ENCODE assay signal across 1 cellular context in the genomic region with DNA sequence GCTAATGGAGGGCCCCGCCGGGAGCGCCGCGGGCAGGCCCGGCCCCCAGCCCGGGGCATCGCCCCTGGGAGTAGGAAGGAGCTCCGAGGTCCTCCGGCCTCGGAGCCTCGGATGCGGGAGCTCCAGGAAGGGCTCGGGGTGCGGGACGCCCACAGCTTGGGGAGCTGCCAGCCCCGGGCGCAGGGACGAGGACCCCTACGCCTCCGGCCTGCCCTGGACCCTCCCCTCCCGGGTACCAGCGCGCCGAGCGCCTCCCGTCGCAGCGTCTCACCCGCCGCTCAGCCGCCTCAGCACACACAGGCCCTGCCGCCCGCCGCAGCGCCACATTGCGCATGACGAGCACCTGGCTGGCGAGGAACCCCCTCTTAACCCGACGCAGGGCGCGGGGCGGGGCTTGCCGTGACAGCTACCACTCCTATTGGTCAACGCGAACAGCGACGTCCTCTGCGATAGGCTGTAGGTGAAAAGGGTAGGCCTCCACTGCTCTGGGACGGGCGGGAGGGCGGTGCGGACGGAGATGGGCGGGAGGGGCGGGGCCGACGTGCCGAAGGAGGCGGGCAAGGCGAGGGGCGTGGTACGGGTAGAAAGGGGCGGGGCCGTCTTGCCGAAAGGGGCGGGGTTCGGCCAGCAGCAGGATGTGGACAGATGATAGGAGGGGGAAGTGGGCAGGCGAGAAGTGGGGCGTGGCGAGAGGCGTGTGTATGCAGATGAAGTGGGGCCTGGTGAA.
A peak's percentile ranks its signal among the peaks of the same experiment; 100 is the strongest.
TF ChIP-seq lines count a peak whose summit lies in the region.

A gene with protein sequence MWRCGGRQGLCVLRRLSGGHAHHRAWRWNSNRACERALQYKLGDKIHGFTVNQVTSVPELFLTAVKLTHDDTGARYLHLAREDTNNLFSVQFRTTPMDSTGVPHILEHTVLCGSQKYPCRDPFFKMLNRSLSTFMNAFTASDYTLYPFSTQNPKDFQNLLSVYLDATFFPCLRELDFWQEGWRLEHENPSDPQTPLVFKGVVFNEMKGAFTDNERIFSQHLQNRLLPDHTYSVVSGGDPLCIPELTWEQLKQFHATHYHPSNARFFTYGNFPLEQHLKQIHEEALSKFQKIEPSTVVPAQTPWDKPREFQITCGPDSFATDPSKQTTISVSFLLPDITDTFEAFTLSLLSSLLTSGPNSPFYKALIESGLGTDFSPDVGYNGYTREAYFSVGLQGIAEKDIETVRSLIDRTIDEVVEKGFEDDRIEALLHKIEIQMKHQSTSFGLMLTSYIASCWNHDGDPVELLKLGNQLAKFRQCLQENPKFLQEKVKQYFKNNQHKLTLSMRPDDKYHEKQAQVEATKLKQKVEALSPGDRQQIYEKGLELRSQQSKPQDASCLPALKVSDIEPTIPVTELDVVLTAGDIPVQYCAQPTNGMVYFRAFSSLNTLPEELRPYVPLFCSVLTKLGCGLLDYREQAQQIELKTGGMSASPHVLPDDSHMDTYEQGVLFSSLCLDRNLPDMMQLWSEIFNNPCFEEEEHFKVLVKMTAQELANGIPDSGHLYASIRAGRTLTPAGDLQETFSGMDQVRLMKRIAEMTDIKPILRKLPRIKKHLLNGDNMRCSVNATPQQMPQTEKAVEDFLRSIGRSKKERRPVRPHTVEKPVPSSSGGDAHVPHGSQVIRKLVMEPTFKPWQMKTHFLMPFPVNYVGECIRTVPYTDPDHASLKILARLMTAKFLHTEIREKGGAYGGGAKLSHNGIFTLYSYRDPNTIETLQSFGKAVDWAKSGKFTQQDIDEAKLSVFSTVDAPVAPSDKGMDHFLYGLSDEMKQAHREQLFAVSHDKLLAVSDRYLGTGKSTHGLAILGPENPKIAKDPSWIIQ (minus strand): TSS at position 337 of the 727 bp plus-strand sequence. CDS start 10 bp downstream, at position 327.

TF ChIP-seq in K562, 482 proteins besides CTCF, POLR2A, EP300 and RAD21 (continued from another document and continues in another):
- TF ChIP-seq, protein P1, sequence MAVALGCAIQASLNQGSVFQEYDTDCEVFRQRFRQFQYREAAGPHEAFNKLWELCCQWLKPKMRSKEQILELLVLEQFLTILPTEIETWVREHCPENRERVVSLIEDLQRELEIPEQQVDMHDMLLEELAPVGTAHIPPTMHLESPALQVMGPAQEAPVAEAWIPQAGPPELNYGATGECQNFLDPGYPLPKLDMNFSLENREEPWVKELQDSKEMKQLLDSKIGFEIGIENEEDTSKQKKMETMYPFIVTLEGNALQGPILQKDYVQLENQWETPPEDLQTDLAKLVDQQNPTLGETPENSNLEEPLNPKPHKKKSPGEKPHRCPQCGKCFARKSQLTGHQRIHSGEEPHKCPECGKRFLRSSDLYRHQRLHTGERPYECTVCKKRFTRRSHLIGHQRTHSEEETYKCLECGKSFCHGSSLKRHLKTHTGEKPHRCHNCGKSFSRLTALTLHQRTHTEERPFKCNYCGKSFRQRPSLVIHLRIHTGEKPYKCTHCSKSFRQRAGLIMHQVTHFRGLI (CRISPR knock-in tag; IDR thresholded peaks at IDR 0.05), result no peak
- 0 out of 2 replicates have a peak, but pooled peaks have one; percentile 49 for TF ChIP-seq HNRNPL (IDR thresholded peaks at IDR 0.05; ENCODE audit: low read depth, low read length)
- no peak for TF ChIP-seq ZNF507 (tag; conservative IDR thresholded peaks at IDR 0.05)
- TF ChIP-seq HNRNPUL1 (IDR thresholded peaks at IDR 0.05; ENCODE audit: low read length), result no peak
- no peak for TF ChIP-seq ZNF77 (CRISPR knock-in tag; IDR thresholded peaks at IDR 0.05)
- no peak for TF ChIP-seq BRCA1 (IDR thresholded peaks at IDR 0.05)
- no peak for TF ChIP-seq BRCA1 (CRISPR knock-in tag; IDR thresholded peaks at IDR 0.05)
- no peak for TF ChIP-seq POLR2AphosphoS2 (IDR thresholded peaks at IDR 0.05; ENCODE audit: low read length)
- TF ChIP-seq MAZ (CRISPR knock-in tag; conservative IDR thresholded peaks at IDR 0.05 in 1 of 2, IDR thresholded peaks at IDR 0.05 in 1 of 2), result peak; percentile 61 to 62; a peak in 2 of 4 replicates
- TF ChIP-seq, protein P2, sequence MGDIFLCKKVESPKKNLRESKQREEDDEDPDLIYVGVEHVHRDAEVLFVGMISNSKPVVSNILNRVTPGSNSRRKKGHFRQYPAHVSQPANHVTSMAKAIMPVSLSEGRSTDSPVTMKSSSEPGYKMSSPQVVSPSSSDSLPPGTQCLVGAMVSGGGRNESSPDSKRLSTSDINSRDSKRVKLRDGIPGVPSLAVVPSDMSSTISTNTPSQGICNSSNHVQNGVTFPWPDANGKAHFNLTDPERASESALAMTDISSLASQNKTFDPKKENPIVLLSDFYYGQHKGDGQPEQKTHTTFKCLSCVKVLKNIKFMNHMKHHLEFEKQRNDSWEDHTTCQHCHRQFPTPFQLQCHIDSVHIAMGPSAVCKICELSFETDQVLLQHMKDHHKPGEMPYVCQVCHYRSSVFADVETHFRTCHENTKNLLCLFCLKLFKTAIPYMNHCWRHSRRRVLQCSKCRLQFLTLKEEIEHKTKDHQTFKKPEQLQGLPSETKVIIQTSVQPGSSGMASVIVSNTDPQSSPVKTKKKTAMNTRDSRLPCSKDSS (IDR thresholded peaks at IDR 0.05; ENCODE audit: low read depth, partially characterized antibody), result no peak
- TF ChIP-seq, protein P3, sequence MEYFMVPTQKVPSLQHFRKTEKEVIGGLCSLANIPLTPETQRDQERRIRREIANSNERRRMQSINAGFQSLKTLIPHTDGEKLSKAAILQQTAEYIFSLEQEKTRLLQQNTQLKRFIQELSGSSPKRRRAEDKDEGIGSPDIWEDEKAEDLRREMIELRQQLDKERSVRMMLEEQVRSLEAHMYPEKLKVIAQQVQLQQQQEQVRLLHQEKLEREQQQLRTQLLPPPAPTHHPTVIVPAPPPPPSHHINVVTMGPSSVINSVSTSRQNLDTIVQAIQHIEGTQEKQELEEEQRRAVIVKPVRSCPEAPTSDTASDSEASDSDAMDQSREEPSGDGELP (CRISPR knock-in tag; IDR thresholded peaks at IDR 0.05; ENCODE audit: borderline replicate concordance), result peak; percentile 76
- TF ChIP-seq HDAC3 (IDR thresholded peaks at IDR 0.05; ENCODE audit: borderline replicate concordance, partially characterized antibody), result no peak
- TF ChIP-seq KDM2B (CRISPR knock-in tag; IDR thresholded peaks at IDR 0.05), result no peak
- TF ChIP-seq, protein P4, sequence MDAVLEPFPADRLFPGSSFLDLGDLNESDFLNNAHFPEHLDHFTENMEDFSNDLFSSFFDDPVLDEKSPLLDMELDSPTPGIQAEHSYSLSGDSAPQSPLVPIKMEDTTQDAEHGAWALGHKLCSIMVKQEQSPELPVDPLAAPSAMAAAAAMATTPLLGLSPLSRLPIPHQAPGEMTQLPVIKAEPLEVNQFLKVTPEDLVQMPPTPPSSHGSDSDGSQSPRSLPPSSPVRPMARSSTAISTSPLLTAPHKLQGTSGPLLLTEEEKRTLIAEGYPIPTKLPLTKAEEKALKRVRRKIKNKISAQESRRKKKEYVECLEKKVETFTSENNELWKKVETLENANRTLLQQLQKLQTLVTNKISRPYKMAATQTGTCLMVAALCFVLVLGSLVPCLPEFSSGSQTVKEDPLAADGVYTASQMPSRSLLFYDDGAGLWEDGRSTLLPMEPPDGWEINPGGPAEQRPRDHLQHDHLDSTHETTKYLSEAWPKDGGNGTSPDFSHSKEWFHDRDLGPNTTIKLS (IDR thresholded peaks at IDR 0.05; ENCODE audit: borderline replicate concordance, low read depth), result peak; percentile 59; the same call in 1 of the 2 replicates
- no peak for TF ChIP-seq ZNF830 (CRISPR knock-in tag; IDR thresholded peaks at IDR 0.05)
- no peak for TF ChIP-seq KHSRP (IDR thresholded peaks at IDR 0.05)
- TF ChIP-seq, protein P5, sequence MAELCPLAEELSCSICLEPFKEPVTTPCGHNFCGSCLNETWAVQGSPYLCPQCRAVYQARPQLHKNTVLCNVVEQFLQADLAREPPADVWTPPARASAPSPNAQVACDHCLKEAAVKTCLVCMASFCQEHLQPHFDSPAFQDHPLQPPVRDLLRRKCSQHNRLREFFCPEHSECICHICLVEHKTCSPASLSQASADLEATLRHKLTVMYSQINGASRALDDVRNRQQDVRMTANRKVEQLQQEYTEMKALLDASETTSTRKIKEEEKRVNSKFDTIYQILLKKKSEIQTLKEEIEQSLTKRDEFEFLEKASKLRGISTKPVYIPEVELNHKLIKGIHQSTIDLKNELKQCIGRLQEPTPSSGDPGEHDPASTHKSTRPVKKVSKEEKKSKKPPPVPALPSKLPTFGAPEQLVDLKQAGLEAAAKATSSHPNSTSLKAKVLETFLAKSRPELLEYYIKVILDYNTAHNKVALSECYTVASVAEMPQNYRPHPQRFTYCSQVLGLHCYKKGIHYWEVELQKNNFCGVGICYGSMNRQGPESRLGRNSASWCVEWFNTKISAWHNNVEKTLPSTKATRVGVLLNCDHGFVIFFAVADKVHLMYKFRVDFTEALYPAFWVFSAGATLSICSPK (IDR thresholded peaks at IDR 0.05; ENCODE audit: borderline replicate concordance), result no peak
- TF ChIP-seq ZNF696 (CRISPR knock-in tag; conservative IDR thresholded peaks at IDR 0.05), result no peak
- TF ChIP-seq, protein P6, sequence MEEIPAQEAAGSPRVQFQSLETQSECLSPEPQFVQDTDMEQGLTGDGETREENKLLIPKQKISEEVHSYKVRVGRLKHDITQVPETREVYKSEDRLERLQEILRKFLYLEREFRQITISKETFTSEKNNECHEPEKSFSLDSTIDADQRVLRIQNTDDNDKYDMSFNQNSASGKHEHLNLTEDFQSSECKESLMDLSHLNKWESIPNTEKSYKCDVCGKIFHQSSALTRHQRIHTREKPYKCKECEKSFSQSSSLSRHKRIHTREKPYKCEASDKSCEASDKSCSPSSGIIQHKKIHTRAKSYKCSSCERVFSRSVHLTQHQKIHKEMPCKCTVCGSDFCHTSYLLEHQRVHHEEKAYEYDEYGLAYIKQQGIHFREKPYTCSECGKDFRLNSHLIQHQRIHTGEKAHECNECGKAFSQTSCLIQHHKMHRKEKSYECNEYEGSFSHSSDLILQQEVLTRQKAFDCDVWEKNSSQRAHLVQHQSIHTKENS (CRISPR knock-in tag; IDR thresholded peaks at IDR 0.05), result no peak
- no peak for TF ChIP-seq ZNF707 (CRISPR knock-in tag; conservative IDR thresholded peaks at IDR 0.05)
- TF ChIP-seq, protein P7, sequence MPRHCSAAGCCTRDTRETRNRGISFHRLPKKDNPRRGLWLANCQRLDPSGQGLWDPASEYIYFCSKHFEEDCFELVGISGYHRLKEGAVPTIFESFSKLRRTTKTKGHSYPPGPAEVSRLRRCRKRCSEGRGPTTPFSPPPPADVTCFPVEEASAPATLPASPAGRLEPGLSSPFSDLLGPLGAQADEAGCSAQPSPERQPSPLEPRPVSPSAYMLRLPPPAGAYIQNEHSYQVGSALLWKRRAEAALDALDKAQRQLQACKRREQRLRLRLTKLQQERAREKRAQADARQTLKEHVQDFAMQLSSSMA (CRISPR knock-in tag; IDR thresholded peaks at IDR 0.05), result no peak; the same call in 1 of the 2 replicates
- TF ChIP-seq, protein P8, sequence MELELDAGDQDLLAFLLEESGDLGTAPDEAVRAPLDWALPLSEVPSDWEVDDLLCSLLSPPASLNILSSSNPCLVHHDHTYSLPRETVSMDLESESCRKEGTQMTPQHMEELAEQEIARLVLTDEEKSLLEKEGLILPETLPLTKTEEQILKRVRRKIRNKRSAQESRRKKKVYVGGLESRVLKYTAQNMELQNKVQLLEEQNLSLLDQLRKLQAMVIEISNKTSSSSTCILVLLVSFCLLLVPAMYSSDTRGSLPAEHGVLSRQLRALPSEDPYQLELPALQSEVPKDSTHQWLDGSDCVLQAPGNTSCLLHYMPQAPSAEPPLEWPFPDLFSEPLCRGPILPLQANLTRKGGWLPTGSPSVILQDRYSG (tag; conservative IDR thresholded peaks at IDR 0.05; ENCODE audit: low read depth), result no peak
- TF ChIP-seq ZNF717 (CRISPR knock-in tag; IDR thresholded peaks at IDR 0.05), result no peak
- TF ChIP-seq, protein P9, sequence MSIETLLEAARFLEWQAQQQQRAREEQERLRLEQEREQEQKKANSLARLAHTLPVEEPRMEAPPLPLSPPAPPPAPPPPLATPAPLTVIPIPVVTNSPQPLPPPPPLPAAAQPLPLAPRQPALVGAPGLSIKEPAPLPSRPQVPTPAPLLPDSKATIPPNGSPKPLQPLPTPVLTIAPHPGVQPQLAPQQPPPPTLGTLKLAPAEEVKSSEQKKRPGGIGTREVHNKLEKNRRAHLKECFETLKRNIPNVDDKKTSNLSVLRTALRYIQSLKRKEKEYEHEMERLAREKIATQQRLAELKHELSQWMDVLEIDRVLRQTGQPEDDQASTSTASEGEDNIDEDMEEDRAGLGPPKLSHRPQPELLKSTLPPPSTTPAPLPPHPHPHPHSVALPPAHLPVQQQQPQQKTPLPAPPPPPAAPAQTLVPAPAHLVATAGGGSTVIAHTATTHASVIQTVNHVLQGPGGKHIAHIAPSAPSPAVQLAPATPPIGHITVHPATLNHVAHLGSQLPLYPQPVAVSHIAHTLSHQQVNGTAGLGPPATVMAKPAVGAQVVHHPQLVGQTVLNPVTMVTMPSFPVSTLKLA (conservative IDR thresholded peaks at IDR 0.05), result peak; percentile 56 to 78
- TF ChIP-seq RFX5 (IDR thresholded peaks at IDR 0.05; ENCODE audit: low read depth, low read length), result no peak
- peak; percentile 59 for TF ChIP-seq NEUROD1 (IDR thresholded peaks at IDR 0.05; ENCODE audit: borderline replicate concordance, low read depth, low read length, partially characterized antibody)
- no peak for TF ChIP-seq PTTG1 (tag; IDR thresholded peaks at IDR 0.05; ENCODE audit: low read depth)
- TF ChIP-seq NR2C1 (IDR thresholded peaks at IDR 0.05), result no peak
- no peak for TF ChIP-seq NR2C1 (tag; IDR thresholded peaks at IDR 0.05)
- TF ChIP-seq NR3C1 (CRISPR knock-in tag; IDR thresholded peaks at IDR 0.05), result no peak
- TF ChIP-seq, protein P10, sequence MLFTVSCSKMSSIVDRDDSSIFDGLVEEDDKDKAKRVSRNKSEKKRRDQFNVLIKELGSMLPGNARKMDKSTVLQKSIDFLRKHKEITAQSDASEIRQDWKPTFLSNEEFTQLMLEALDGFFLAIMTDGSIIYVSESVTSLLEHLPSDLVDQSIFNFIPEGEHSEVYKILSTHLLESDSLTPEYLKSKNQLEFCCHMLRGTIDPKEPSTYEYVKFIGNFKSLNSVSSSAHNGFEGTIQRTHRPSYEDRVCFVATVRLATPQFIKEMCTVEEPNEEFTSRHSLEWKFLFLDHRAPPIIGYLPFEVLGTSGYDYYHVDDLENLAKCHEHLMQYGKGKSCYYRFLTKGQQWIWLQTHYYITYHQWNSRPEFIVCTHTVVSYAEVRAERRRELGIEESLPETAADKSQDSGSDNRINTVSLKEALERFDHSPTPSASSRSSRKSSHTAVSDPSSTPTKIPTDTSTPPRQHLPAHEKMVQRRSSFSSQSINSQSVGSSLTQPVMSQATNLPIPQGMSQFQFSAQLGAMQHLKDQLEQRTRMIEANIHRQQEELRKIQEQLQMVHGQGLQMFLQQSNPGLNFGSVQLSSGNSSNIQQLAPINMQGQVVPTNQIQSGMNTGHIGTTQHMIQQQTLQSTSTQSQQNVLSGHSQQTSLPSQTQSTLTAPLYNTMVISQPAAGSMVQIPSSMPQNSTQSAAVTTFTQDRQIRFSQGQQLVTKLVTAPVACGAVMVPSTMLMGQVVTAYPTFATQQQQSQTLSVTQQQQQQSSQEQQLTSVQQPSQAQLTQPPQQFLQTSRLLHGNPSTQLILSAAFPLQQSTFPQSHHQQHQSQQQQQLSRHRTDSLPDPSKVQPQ (CRISPR knock-in tag; IDR thresholded peaks at IDR 0.05; ENCODE audit: borderline replicate concordance), result no peak
- no peak for TF ChIP-seq PURB (CRISPR knock-in tag; IDR thresholded peaks at IDR 0.05; ENCODE audit: low read depth)
- TF ChIP-seq ZNF764 (CRISPR knock-in tag; IDR thresholded peaks at IDR 0.05; ENCODE audit: low read depth), result no peak
- no peak for TF ChIP-seq PCBP2 (IDR thresholded peaks at IDR 0.05; ENCODE audit: low read depth, low read length, poor library complexity, severe bottlenecking)
- TF ChIP-seq PHB (CRISPR knock-in tag; IDR thresholded peaks at IDR 0.05), result no peak
